Comparison of ENCODE assay signal across 22 cellular contexts in genomic region chr6:42642794-42643193, GRCh38.
"Had no signal": no experiment of that assay in that cellular context is flagged by ENCODE, and none has a peak within 500 bp of the region (broad histone marks: within the 10 kb centered on the region; RNA-seq: fewer than 3 reads in every experiment).

No MANE protein-coding gene starts in this region.

- H3K4me1 Mint-ChIP-seq: activated B cell treated with CpG ODN at 0.5 μM for 24 hours had no signal

- H3K4me1 ChIP-seq: body of pancreas, esophagus muscularis mucosa, gastroesophageal sphincter, prostate gland, SJSA1, tibial artery had no signal

- H3K27ac ChIP-seq: body of pancreas, cardiac muscle cell, esophagus muscularis mucosa, gastroesophageal sphincter, prostate gland, SJSA1, tibial artery had no signal

- ATAC-seq: activated CD4-positive, alpha-beta T cell treated with anti-CD3 and anti-CD28 coated beads for 36 hours; activated T-cell treated with anti-CD3 and anti-CD28 coated beads, Interleukin-2, amount 50 U/mL, for 72 hours; body of pancreas; gastroesophageal sphincter had no signal

- H3K27me3 Mint-ChIP-seq: activated B cell treated with CpG ODN at 0.5 μM for 24 hours; activated CD4-positive, alpha-beta T cell treated with anti-CD3 and anti-CD28 coated beads for 36 hours; stimulated activated naive CD8-positive, alpha-beta T cell treated with anti-CD3 and anti-CD28 coated beads, Interleukin-15, Interleukin-2, amounts not matched to agents 100 ng/mL and 50 ng/mL, for 24 hours had no signal

- DNase-seq: activated B cell treated with CpG ODN at 0.5 μM for 24 hours; activated CD4-positive, alpha-beta T cell treated with anti-CD3 and anti-CD28 coated beads for 36 hours; activated CD4-positive, alpha-beta T cell treated with anti-CD3 and anti-CD28 coated beads, Interleukin-2, amount 50 U/mL, for 4 hours; activated effector memory CD4-positive, alpha-beta T cell treated with Interleukin-2 at 50 U/mL for 16 hours; activated naive CD4-positive, alpha-beta T cell treated with anti-CD3 and anti-CD28 coated beads for 36 hours; activated T-cell treated with anti-CD3 and anti-CD28 coated beads, Interleukin-2, amount 50 U/mL, for 72 hours; anterior cingulate cortex; body of pancreas; effector memory CD4-positive, alpha-beta T cell; head of caudate nucleus; stimulated activated CD4-positive, alpha-beta T cell treated with anti-CD3 and anti-CD28 coated beads, Interleukin-2, amount 100 ng/mL, for 48 hours; T-helper 1 cell; T-helper 9 cell; tibial artery had no signal

- H3K27ac Mint-ChIP-seq: activated B cell treated with CpG ODN at 0.5 μM for 24 hours; activated naive CD4-positive, alpha-beta T cell treated with anti-CD3 and anti-CD28 coated beads for 36 hours; activated T-cell treated with anti-CD3 and anti-CD28 coated beads, Interleukin-2, amount 50 U/mL, for 72 hours; stimulated activated naive CD8-positive, alpha-beta T cell treated with anti-CD3 and anti-CD28 coated beads, Interleukin-15, Interleukin-2, amounts not matched to agents 100 ng/mL and 50 ng/mL, for 24 hours had no signal

- H3K9me3 Mint-ChIP-seq: activated B cell treated with CpG ODN at 0.5 μM for 24 hours; activated naive CD4-positive, alpha-beta T cell treated with anti-CD3 and anti-CD28 coated beads for 36 hours; activated T-cell treated with anti-CD3 and anti-CD28 coated beads, Interleukin-2, amount 50 U/mL, for 72 hours; stimulated activated naive CD8-positive, alpha-beta T cell treated with anti-CD3 and anti-CD28 coated beads, Interleukin-15, Interleukin-2, amounts not matched to agents 100 ng/mL and 50 ng/mL, for 24 hours had no signal

- H3K27me3 ChIP-seq: body of pancreas, cardiac muscle cell, esophagus muscularis mucosa, gastroesophageal sphincter, SJSA1, tibial artery had no signal

- H3K4me3 ChIP-seq: body of pancreas, cardiac muscle cell, esophagus muscularis mucosa, gastroesophageal sphincter, lung, prostate gland, SJSA1, tibial artery had no signal

- H3K9me3 ChIP-seq: body of pancreas, esophagus muscularis mucosa, gastroesophageal sphincter, prostate gland, SJSA1, tibial artery had no signal

- H3K4me3 Mint-ChIP-seq: activated B cell treated with CpG ODN at 0.5 μM for 24 hours; activated CD4-positive, alpha-beta T cell treated with anti-CD3 and anti-CD28 coated beads for 36 hours; activated naive CD4-positive, alpha-beta T cell treated with anti-CD3 and anti-CD28 coated beads for 36 hours; activated T-cell treated with anti-CD3 and anti-CD28 coated beads, Interleukin-2, amount 50 U/mL, for 72 hours; stimulated activated naive CD8-positive, alpha-beta T cell treated with anti-CD3 and anti-CD28 coated beads, Interleukin-15, Interleukin-2, amounts not matched to agents 100 ng/mL and 50 ng/mL, for 24 hours had no signal

- FAIRE-seq: keratinocyte had no signal
